In genomic region chr1:86499987-86500593, GRCh38 we compare ENCODE assay signal across 2 cellular contexts.
TF ChIP-seq lines count a peak whose summit lies in the region.

No MANE protein-coding gene starts in this region.

TF ChIP-seq in GM23338, 12 proteins besides CTCF, POLR2A, EP300 and RAD21 (continued from another document):
- TF ChIP-seq, protein P1, sequence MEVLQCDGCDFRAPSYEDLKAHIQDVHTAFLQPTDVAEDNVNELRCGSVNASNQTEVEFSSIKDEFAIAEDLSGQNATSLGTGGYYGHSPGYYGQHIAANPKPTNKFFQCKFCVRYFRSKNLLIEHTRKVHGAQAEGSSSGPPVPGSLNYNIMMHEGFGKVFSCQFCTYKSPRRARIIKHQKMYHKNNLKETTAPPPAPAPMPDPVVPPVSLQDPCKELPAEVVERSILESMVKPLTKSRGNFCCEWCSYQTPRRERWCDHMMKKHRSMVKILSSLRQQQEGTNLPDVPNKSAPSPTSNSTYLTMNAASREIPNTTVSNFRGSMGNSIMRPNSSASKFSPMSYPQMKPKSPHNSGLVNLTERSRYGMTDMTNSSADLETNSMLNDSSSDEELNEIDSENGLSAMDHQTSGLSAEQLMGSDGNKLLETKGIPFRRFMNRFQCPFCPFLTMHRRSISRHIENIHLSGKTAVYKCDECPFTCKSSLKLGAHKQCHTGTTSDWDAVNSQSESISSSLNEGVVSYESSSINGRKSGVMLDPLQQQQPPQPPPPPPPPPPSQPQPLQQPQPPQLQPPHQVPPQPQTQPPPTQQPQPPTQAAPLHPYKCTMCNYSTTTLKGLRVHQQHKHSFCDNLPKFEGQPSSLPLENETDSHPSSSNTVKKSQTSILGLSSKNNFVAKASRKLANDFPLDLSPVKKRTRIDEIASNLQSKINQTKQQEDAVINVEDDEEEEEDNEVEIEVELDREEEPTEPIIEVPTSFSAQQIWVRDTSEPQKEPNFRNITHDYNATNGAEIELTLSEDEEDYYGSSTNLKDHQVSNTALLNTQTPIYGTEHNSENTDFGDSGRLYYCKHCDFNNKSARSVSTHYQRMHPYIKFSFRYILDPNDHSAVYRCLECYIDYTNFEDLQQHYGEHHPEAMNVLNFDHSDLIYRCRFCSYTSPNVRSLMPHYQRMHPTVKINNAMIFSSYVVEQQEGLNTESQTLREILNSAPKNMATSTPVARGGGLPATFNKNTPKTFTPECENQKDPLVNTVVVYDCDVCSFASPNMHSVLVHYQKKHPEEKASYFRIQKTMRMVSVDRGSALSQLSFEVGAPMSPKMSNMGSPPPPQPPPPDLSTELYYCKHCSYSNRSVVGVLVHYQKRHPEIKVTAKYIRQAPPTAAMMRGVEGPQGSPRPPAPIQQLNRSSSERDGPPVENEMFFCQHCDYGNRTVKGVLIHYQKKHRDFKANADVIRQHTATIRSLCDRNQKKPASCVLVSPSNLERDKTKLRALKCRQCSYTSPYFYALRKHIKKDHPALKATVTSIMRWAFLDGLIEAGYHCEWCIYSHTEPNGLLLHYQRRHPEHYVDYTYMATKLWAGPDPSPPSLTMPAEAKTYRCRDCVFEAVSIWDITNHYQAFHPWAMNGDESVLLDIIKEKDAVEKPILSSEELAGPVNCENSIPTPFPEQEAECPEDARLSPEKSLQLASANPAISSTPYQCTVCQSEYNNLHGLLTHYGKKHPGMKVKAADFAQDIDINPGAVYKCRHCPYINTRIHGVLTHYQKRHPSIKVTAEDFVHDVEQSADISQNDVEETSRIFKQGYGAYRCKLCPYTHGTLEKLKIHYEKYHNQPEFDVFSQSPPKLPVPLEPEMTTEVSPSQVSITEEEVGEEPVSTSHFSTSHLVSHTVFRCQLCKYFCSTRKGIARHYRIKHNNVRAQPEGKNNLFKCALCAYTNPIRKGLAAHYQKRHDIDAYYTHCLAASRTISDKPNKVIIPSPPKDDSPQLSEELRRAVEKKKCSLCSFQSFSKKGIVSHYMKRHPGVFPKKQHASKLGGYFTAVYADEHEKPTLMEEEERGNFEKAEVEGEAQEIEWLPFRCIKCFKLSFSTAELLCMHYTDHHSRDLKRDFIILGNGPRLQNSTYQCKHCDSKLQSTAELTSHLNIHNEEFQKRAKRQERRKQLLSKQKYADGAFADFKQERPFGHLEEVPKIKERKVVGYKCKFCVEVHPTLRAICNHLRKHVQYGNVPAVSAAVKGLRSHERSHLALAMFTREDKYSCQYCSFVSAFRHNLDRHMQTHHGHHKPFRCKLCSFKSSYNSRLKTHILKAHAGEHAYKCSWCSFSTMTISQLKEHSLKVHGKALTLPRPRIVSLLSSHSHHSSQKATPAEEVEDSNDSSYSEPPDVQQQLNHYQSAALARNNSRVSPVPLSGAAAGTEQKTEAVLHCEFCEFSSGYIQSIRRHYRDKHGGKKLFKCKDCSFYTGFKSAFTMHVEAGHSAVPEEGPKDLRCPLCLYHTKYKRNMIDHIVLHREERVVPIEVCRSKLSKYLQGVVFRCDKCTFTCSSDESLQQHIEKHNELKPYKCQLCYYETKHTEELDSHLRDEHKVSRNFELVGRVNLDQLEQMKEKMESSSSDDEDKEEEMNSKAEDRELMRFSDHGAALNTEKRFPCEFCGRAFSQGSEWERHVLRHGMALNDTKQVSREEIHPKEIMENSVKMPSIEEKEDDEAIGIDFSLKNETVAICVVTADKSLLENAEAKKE (CRISPR knock-in tag; IDR thresholded peaks at IDR 0.05) = no peak
- TF ChIP-seq POLR2AphosphoS5 (IDR thresholded peaks at IDR 0.05; ENCODE audit: low read depth) = no peak
- TF ChIP-seq EZH2phosphoT487 (IDR thresholded peaks at IDR 0.05; ENCODE audit: unreplicated experiment) = no peak
- no peak for TF ChIP-seq STAT1 (IDR thresholded peaks at IDR 0.05; ENCODE audit: unreplicated experiment)
- no peak for TF ChIP-seq ZNF331 (CRISPR knock-in tag; IDR thresholded peaks at IDR 0.05; ENCODE audit: low read depth)
- TF ChIP-seq JUNB (IDR thresholded peaks at IDR 0.05; ENCODE audit: unreplicated experiment) = no peak
- no peak for TF ChIP-seq NANOG (IDR thresholded peaks at IDR 0.05; ENCODE audit: borderline replicate concordance)
- no peak for TF ChIP-seq ETS1 (IDR thresholded peaks at IDR 0.05)
- no peak for TF ChIP-seq CREB1 (CRISPR knock-in tag; IDR thresholded peaks at IDR 0.05; ENCODE audit: low read depth)
- no peak for TF ChIP-seq REST (IDR thresholded peaks at IDR 0.05; ENCODE audit: unreplicated experiment)

TF ChIP-seq in GM12878, 131 proteins besides CTCF, POLR2A, EP300 and RAD21 (continued from another document):
- TF ChIP-seq SMC3 (IDR thresholded peaks at IDR 0.05; ENCODE audit: borderline replicate concordance, low read length) (peak; percentile 47; the same call in 1 of the 2 replicates), EGR1 (IDR thresholded peaks at IDR 0.05; ENCODE audit: borderline replicate concordance in 1 of 2, low read depth in 2 of 2, low read length in 2 of 2) (no peak), NFYA (IDR thresholded peaks at IDR 0.05; ENCODE audit: borderline replicate concordance, low read depth, low read length) (peak; percentile 43), WRNIP1 (IDR thresholded peaks at IDR 0.05; ENCODE audit: borderline replicate concordance, low read depth, low read length) (no peak), ZNF592 (IDR thresholded peaks at IDR 0.05) (peak; percentile 98), SMARCA5 (IDR thresholded peaks at IDR 0.05) (peak; percentile 87; the same call in 1 of the 2 replicates)
- TF ChIP-seq, protein P2, sequence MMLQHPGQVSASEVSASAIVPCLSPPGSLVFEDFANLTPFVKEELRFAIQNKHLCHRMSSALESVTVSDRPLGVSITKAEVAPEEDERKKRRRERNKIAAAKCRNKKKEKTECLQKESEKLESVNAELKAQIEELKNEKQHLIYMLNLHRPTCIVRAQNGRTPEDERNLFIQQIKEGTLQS (IDR thresholded peaks at IDR 0.05; ENCODE audit: borderline replicate concordance, extremely low read depth, low read depth, low read length) = peak; percentile 67; the same call in 1 of the 2 replicates
